Comparison of ENCODE assay signal across 1 cellular context in the genomic region with DNA sequence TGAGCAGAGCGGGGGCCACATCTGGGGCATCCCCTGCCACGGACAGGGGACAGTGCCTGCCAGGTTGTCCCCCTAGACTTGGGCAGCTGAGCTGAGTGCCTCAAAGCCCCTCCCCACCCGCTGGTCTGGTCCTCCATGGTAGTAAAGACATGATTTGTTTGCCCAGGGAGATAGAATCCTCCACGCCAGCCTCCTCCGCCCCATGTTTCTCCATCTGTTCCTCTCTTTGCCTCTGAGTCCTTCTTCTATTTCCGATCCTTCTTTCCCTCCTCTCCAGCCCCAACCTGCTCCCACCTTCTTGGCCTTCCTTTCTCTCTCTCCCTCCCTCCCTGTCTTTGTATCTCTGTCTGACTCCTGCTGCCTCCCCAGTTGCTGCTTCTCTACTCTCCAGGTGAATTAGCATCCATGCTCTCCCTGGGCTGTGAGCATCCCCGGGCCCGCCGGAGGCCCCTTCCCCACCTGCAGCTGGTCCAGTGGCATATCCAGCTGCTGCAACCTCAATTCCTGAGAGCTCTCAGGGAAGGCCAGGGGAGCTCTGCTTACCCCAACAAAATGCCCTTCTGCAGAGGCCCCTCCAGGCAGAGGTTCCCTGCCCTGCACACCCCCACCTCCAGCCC.
TF ChIP-seq lines count a peak whose summit lies in the region.

No MANE protein-coding gene starts in this region.

TF ChIP-seq in GM12878, 131 proteins besides CTCF, POLR2A, EP300 and RAD21:
- no peak for TF ChIP-seq NFYA (IDR thresholded peaks at IDR 0.05; ENCODE audit: borderline replicate concordance, low read depth, low read length)
- TF ChIP-seq, protein P1, sequence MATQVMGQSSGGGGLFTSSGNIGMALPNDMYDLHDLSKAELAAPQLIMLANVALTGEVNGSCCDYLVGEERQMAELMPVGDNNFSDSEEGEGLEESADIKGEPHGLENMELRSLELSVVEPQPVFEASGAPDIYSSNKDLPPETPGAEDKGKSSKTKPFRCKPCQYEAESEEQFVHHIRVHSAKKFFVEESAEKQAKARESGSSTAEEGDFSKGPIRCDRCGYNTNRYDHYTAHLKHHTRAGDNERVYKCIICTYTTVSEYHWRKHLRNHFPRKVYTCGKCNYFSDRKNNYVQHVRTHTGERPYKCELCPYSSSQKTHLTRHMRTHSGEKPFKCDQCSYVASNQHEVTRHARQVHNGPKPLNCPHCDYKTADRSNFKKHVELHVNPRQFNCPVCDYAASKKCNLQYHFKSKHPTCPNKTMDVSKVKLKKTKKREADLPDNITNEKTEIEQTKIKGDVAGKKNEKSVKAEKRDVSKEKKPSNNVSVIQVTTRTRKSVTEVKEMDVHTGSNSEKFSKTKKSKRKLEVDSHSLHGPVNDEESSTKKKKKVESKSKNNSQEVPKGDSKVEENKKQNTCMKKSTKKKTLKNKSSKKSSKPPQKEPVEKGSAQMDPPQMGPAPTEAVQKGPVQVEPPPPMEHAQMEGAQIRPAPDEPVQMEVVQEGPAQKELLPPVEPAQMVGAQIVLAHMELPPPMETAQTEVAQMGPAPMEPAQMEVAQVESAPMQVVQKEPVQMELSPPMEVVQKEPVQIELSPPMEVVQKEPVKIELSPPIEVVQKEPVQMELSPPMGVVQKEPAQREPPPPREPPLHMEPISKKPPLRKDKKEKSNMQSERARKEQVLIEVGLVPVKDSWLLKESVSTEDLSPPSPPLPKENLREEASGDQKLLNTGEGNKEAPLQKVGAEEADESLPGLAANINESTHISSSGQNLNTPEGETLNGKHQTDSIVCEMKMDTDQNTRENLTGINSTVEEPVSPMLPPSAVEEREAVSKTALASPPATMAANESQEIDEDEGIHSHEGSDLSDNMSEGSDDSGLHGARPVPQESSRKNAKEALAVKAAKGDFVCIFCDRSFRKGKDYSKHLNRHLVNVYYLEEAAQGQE (IDR thresholded peaks at IDR 0.05; ENCODE audit: low read depth, low read length), result no peak
- TF ChIP-seq, protein P2, sequence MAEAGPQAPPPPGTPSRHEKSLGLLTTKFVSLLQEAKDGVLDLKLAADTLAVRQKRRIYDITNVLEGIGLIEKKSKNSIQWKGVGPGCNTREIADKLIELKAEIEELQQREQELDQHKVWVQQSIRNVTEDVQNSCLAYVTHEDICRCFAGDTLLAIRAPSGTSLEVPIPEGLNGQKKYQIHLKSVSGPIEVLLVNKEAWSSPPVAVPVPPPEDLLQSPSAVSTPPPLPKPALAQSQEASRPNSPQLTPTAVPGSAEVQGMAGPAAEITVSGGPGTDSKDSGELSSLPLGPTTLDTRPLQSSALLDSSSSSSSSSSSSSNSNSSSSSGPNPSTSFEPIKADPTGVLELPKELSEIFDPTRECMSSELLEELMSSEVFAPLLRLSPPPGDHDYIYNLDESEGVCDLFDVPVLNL (IDR thresholded peaks at IDR 0.05; ENCODE audit: low read depth, low read length), result no peak
- TF ChIP-seq, protein P3, sequence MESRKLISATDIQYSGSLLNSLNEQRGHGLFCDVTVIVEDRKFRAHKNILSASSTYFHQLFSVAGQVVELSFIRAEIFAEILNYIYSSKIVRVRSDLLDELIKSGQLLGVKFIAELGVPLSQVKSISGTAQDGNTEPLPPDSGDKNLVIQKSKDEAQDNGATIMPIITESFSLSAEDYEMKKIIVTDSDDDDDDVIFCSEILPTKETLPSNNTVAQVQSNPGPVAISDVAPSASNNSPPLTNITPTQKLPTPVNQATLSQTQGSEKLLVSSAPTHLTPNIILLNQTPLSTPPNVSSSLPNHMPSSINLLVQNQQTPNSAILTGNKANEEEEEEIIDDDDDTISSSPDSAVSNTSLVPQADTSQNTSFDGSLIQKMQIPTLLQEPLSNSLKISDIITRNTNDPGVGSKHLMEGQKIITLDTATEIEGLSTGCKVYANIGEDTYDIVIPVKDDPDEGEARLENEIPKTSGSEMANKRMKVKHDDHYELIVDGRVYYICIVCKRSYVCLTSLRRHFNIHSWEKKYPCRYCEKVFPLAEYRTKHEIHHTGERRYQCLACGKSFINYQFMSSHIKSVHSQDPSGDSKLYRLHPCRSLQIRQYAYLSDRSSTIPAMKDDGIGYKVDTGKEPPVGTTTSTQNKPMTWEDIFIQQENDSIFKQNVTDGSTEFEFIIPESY (IDR thresholded peaks at IDR 0.05), result no peak
- TF ChIP-seq, protein P4, sequence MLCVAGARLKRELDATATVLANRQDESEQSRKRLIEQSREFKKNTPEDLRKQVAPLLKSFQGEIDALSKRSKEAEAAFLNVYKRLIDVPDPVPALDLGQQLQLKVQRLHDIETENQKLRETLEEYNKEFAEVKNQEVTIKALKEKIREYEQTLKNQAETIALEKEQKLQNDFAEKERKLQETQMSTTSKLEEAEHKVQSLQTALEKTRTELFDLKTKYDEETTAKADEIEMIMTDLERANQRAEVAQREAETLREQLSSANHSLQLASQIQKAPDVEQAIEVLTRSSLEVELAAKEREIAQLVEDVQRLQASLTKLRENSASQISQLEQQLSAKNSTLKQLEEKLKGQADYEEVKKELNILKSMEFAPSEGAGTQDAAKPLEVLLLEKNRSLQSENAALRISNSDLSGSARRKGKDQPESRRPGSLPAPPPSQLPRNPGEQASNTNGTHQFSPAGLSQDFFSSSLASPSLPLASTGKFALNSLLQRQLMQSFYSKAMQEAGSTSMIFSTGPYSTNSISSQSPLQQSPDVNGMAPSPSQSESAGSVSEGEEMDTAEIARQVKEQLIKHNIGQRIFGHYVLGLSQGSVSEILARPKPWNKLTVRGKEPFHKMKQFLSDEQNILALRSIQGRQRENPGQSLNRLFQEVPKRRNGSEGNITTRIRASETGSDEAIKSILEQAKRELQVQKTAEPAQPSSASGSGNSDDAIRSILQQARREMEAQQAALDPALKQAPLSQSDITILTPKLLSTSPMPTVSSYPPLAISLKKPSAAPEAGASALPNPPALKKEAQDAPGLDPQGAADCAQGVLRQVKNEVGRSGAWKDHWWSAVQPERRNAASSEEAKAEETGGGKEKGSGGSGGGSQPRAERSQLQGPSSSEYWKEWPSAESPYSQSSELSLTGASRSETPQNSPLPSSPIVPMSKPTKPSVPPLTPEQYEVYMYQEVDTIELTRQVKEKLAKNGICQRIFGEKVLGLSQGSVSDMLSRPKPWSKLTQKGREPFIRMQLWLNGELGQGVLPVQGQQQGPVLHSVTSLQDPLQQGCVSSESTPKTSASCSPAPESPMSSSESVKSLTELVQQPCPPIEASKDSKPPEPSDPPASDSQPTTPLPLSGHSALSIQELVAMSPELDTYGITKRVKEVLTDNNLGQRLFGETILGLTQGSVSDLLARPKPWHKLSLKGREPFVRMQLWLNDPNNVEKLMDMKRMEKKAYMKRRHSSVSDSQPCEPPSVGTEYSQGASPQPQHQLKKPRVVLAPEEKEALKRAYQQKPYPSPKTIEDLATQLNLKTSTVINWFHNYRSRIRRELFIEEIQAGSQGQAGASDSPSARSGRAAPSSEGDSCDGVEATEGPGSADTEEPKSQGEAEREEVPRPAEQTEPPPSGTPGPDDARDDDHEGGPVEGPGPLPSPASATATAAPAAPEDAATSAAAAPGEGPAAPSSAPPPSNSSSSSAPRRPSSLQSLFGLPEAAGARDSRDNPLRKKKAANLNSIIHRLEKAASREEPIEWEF (IDR thresholded peaks at IDR 0.05; ENCODE audit: insufficient replicate concordance, low read depth, low read length), result no peak
- no peak for TF ChIP-seq FOXM1 (IDR thresholded peaks at IDR 0.05; ENCODE audit: low read depth, low read length)
- TF ChIP-seq RB1 (IDR thresholded peaks at IDR 0.05; ENCODE audit: borderline replicate concordance), result no peak
- TF ChIP-seq SMC3 (IDR thresholded peaks at IDR 0.05; ENCODE audit: borderline replicate concordance, low read length), result no peak
- no peak for TF ChIP-seq MTA3 (IDR thresholded peaks at IDR 0.05; ENCODE audit: borderline replicate concordance, low read length)
- TF ChIP-seq CBFB (IDR thresholded peaks at IDR 0.05; ENCODE audit: low read depth), result no peak
- TF ChIP-seq, protein P5, sequence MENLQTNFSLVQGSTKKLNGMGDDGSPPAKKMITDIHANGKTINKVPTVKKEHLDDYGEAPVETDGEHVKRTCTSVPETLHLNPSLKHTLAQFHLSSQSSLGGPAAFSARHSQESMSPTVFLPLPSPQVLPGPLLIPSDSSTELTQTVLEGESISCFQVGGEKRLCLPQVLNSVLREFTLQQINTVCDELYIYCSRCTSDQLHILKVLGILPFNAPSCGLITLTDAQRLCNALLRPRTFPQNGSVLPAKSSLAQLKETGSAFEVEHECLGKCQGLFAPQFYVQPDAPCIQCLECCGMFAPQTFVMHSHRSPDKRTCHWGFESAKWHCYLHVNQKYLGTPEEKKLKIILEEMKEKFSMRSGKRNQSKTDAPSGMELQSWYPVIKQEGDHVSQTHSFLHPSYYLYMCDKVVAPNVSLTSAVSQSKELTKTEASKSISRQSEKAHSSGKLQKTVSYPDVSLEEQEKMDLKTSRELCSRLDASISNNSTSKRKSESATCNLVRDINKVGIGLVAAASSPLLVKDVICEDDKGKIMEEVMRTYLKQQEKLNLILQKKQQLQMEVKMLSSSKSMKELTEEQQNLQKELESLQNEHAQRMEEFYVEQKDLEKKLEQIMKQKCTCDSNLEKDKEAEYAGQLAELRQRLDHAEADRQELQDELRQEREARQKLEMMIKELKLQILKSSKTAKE (IDR thresholded peaks at IDR 0.05; ENCODE audit: low read depth, poor library complexity, severe bottlenecking), result no peak
- TF ChIP-seq, protein P6, sequence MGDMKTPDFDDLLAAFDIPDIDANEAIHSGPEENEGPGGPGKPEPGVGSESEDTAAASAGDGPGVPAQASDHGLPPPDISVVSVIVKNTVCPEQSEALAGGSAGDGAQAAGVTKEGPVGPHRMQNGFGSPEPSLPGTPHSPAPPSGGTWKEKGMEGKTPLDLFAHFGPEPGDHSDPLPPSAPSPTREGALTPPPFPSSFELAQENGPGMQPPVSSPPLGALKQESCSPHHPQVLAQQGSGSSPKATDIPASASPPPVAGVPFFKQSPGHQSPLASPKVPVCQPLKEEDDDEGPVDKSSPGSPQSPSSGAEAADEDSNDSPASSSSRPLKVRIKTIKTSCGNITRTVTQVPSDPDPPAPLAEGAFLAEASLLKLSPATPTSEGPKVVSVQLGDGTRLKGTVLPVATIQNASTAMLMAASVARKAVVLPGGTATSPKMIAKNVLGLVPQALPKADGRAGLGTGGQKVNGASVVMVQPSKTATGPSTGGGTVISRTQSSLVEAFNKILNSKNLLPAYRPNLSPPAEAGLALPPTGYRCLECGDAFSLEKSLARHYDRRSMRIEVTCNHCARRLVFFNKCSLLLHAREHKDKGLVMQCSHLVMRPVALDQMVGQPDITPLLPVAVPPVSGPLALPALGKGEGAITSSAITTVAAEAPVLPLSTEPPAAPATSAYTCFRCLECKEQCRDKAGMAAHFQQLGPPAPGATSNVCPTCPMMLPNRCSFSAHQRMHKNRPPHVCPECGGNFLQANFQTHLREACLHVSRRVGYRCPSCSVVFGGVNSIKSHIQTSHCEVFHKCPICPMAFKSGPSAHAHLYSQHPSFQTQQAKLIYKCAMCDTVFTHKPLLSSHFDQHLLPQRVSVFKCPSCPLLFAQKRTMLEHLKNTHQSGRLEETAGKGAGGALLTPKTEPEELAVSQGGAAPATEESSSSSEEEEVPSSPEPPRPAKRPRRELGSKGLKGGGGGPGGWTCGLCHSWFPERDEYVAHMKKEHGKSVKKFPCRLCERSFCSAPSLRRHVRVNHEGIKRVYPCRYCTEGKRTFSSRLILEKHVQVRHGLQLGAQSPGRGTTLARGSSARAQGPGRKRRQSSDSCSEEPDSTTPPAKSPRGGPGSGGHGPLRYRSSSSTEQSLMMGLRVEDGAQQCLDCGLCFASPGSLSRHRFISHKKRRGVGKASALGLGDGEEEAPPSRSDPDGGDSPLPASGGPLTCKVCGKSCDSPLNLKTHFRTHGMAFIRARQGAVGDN (IDR thresholded peaks at IDR 0.05), result no peak
- no peak for TF ChIP-seq MEF2A (IDR thresholded peaks at IDR 0.05; ENCODE audit: insufficient read depth, low read depth, low read length)
- no peak for TF ChIP-seq SUPT20H (IDR thresholded peaks at IDR 0.05; ENCODE audit: borderline replicate concordance, control insufficient read depth, low read depth, low read length)
- no peak for TF ChIP-seq POLR2AphosphoS5 (IDR thresholded peaks at IDR 0.05; ENCODE audit: low read length)
- no peak for TF ChIP-seq FOS (IDR thresholded peaks at IDR 0.05; ENCODE audit: borderline replicate concordance, extremely low read depth, insufficient read length)
- TF ChIP-seq TARDBP (IDR thresholded peaks at IDR 0.05; ENCODE audit: borderline replicate concordance), result no peak
